In genomic region chrX:40140706-40141499, GRCh38 we compare ENCODE assay signal across 11 cellular contexts. TPM values are rescaled to one million over a fixed set of nuclear protein-coding genes. Genes with fewer than 3 reads are reported as not detected.
A peak's percentile ranks its signal among the peaks of the same experiment; 100 is the strongest.
DNase-seq lines count a peak whose midpoint lies in the region; ATAC-seq and TF ChIP-seq lines count a peak whose summit lies in the region.
"Had no signal": no experiment of that assay in that cellular context is flagged by ENCODE, and none has a peak within 500 bp of the region (broad histone marks: within the 10 kb centered on the region; RNA-seq: fewer than 3 reads in every experiment).

No MANE protein-coding gene starts in this region.

- H3K4ac ChIP-seq in mesenchymal stem cell (ENCODE audit: low read depth in 1 of 2, low read length in 2 of 2): peak overlapping the region in 1 of 2 experiments; percentile 26

- POLR2A ChIA-PET in OCI-LY7 (lab: Charles Lee) (interaction anchor here (0.6 to 1.6 kb wide), 3 partner anchors 8 to 13 kb away, joined by 3 to 5 read pairs (median 4); no protein-coding TSS in a partner anchor), PC-3 (lab: Charles Lee; ENCODE audit: unreplicated experiment) (no interaction called here)

- H2AK5ac ChIP-seq in mesenchymal stem cell (ENCODE audit: low read length, severe bottlenecking): no peak overlapping the region

- H3K14ac ChIP-seq in mesenchymal stem cell (ENCODE audit: low read length in 2 of 2): no peak overlapping the region

- H3K4me3 ChIP-seq in OCI-LY7 (ENCODE audit: low read depth, low read length, poor library complexity, severe bottlenecking): no peak overlapping the region
- no peak overlapping the region for H3K4me3 ChIP-seq in esophagus muscularis mucosa
- H3K4me3 ChIP-seq in mesenchymal stem cell (ENCODE audit: insufficient read depth in 1 of 2, low read depth in 1 of 2, low read length in 2 of 2): no peak overlapping the region
- H3K4me3 ChIP-seq in transverse colon: no peak overlapping the region
- H3K4me3 ChIP-seq in PC-3 (ENCODE audit: low read length): no peak overlapping the region

- ATAC-seq in HG02571 (IDR thresholded peaks at IDR 0.05; ENCODE audit: unreplicated experiment): no peak
- no peak for ATAC-seq in PC-3

- no peak overlapping the region for H2AFZ ChIP-seq in OCI-LY7 (ENCODE audit: low read length)
- no peak overlapping the region for H2AFZ ChIP-seq in mesenchymal stem cell (ENCODE audit: low read depth, low read length)
- H2AFZ ChIP-seq in PC-3 (ENCODE audit: low read length): no peak overlapping the region

- H2BK120ac ChIP-seq in mesenchymal stem cell (ENCODE audit: low read depth, low read length): no peak overlapping the region

- no peak for TF ChIP-seq POLR2A in esophagus muscularis mucosa (IDR thresholded peaks at IDR 0.05; ENCODE audit: low read depth)
- no peak for TF ChIP-seq POLR2A in transverse colon (IDR thresholded peaks at IDR 0.05)

- in situ Hi-C loops in transverse colon (cut with MboI; ENCODE audit: low pct_ligation_motif_present in 1 of 4, low pct_unique_long_range_greater_than_20kb in 1 of 4, low sequenced_read_pairs in 3 of 4): no loop called here

- H3K4me1 ChIP-seq in OCI-LY7 (ENCODE audit: insufficient read depth, low read length, poor library complexity, severe bottlenecking) (peaks cover 20% of the 10 kb centered on the region), esophagus muscularis mucosa (peaks cover 8 to 34% (median 31%) of the 10 kb centered on the region in 4 donors), mesenchymal stem cell (ENCODE audit: control insufficient read depth, insufficient read depth, low read depth, low read length) (peaks cover 20% of the 10 kb centered on the region), transverse colon (peaks cover 0 to 20% (median 12%) of the 10 kb centered on the region in 4 donors), PC-3 (ENCODE audit: insufficient read depth, low read length) (peaks cover 6% of the 10 kb centered on the region; the same call in 1 of the 2 replicates)

- BruUV-seq in OCI-LY7 (replicated peaks; lab: Mats Ljungman, UMichigan) (no TSS peak), PC-3 (replicated peaks; lab: Mats Ljungman, UMichigan) (no TSS peak)

- WGBS in esophagus muscularis mucosa: 37% methylated on average over 8 of the region's 12 CpGs
- 69% methylated on average over 10 of the region's 12 CpGs for WGBS in mesenchymal stem cell
- 38% methylated on average over 12 of the region's 12 CpGs; no CpG with 5 or more reads in 1 of the 2 donors for WGBS in transverse colon (ENCODE audit: low coverage in 1 of 2), 2 donors

- no peak overlapping the region for H3K18ac ChIP-seq in mesenchymal stem cell (ENCODE audit: low read depth in 1 of 2, low read length in 2 of 2)

- no peaks in the 10 kb centered on the region for H3K9me3 ChIP-seq in OCI-LY7 (ENCODE audit: low read length)
- no peaks in the 10 kb centered on the region for H3K9me3 ChIP-seq in esophagus muscularis mucosa
- H3K9me3 ChIP-seq in mesenchymal stem cell (ENCODE audit: control insufficient read depth, low read length): no peaks in the 10 kb centered on the region
- H3K9me3 ChIP-seq in transverse colon: no peaks in the 10 kb centered on the region
- no peaks in the 10 kb centered on the region for H3K9me3 ChIP-seq in PC-3 (ENCODE audit: low read length)
- H3K9me3 ChIP-seq: neutrophil had no signal

- no peak overlapping the region for H2BK15ac ChIP-seq in mesenchymal stem cell (ENCODE audit: low read depth, poor library complexity, severe bottlenecking)

- H4K91ac ChIP-seq in mesenchymal stem cell (ENCODE audit: low read length): no peak overlapping the region

- no peak overlapping the region for H2BK5ac ChIP-seq in mesenchymal stem cell (ENCODE audit: low read depth, low read length, poor library complexity, severe bottlenecking)

- H4K8ac ChIP-seq in mesenchymal stem cell (ENCODE audit: low read length): no peak overlapping the region

- CTCF ChIA-PET in OCI-LY7 (lab: Charles Lee; ENCODE audit: unreplicated experiment): interaction anchor here (0.8 kb wide), 1 partner anchor 13 kb away, joined by 3 read pairs; no protein-coding TSS in a partner anchor
- CTCF ChIA-PET in PC-3 (lab: Charles Lee): no interaction called here

- no peak overlapping the region for H3K23ac ChIP-seq in mesenchymal stem cell (ENCODE audit: low read length in 2 of 2)

- H3K9me2 ChIP-seq in OCI-LY7 (ENCODE audit: insufficient read depth, low read length) (no peaks in the 10 kb centered on the region), PC-3 (replicated peaks; ENCODE audit: low read length) (no peaks in the 10 kb centered on the region)

- H3F3A ChIP-seq in PC-3 (ENCODE audit: low read length, unreplicated experiment): no peaks in the 10 kb centered on the region

- H3K4me2 ChIP-seq in OCI-LY7 (ENCODE audit: low read length) (no peak overlapping the region), mesenchymal stem cell (ENCODE audit: low read length, poor library complexity, severe bottlenecking) (peak overlapping the region; percentile 47), PC-3 (ENCODE audit: low read length) (no peak overlapping the region)

- H3K27ac ChIP-seq in OCI-LY7 (ENCODE audit: low read depth, low read length, poor library complexity, severe bottlenecking) (no peak overlapping the region), esophagus muscularis mucosa (replicated peaks in 1 of 4) (peak overlapping the region; percentile 71 to 82 (median 71)), mesenchymal stem cell (ENCODE audit: low read length, poor library complexity, severe bottlenecking) (peak overlapping the region; percentile 70), transverse colon (peak overlapping the region; percentile 30 to 66 (median 60)), PC-3 (ENCODE audit: low read length) (no peak overlapping the region)
- H3K27ac ChIP-seq: neutrophil had no signal

- H3K36me3 ChIP-seq in OCI-LY7 (ENCODE audit: insufficient read depth, low read length): no peaks in the 10 kb centered on the region
- H3K36me3 ChIP-seq in esophagus muscularis mucosa: no peaks in the 10 kb centered on the region
- H3K36me3 ChIP-seq in mesenchymal stem cell (ENCODE audit: control insufficient read depth in 1 of 2, insufficient read depth in 2 of 2, low read depth in 1 of 2, low read length in 2 of 2): no peaks in the 10 kb centered on the region
- H3K36me3 ChIP-seq in transverse colon: no peaks in the 10 kb centered on the region
- no peaks in the 10 kb centered on the region for H3K36me3 ChIP-seq in PC-3 (ENCODE audit: low read depth, low read length)
- H3K36me3 ChIP-seq: neutrophil had no signal

- H3K79me2 ChIP-seq in OCI-LY7 (ENCODE audit: insufficient read depth, low read depth, low read length) (no peaks in the 10 kb centered on the region), PC-3 (ENCODE audit: low read length) (no peaks in the 10 kb centered on the region)

- TF ChIP-seq EP300 in esophagus muscularis mucosa (IDR thresholded peaks at IDR 0.05) (no peak), transverse colon (IDR thresholded peaks at IDR 0.05; ENCODE audit: low read depth) (no peak)

- DNase-seq in OCI-LY7 (ENCODE audit: low spot score) (peak; percentile 19), esophagus muscularis mucosa (ENCODE audit: extremely low spot score) (no peak), mesenchymal stem cell (peak; percentile 50), transverse colon (no peak), DMS53 (lab: John Stamatoyannopoulos, UW) (no peak), PC-3 (no peak)
- no peak for DNase-seq in activated CD4-positive, alpha-beta T cell treated with anti-CD3 and anti-CD28 coated beads, Interleukin-2, amount 50 U/mL, for 48 hours
- DNase-seq: activated CD4-positive, CD25-positive, alpha-beta regulatory T cell treated with anti-CD3 and anti-CD28 coated beads, Interleukin-2, amount 50 U/mL, for 72 hours; activated naive CD8-positive, alpha-beta T cell treated with anti-CD3 and anti-CD28 coated beads for 36 hours had no signal

- H3K79me1 ChIP-seq in mesenchymal stem cell (replicated peaks; ENCODE audit: low read length, poor library complexity, severe bottlenecking): peaks cover 5% of the 10 kb centered on the region

- intact Hi-C loops in OCI-LY7 (cut with micrococcal nuclease; ENCODE audit: unreplicated experiment) (no loop called here), esophagus muscularis mucosa (cut with DNase I) (no loop called here), transverse colon (cut with DNase I; ENCODE audit: low total_unique reads) (no loop called here), PC-3 (cut with micrococcal nuclease) (no loop called here)

- no peaks in the 10 kb centered on the region for H4K20me1 ChIP-seq in OCI-LY7 (ENCODE audit: insufficient read depth, low read length)
- H4K20me1 ChIP-seq in PC-3 (ENCODE audit: low read length): no peaks in the 10 kb centered on the region

- H3K9ac ChIP-seq in mesenchymal stem cell (ENCODE audit: low read length): no peak overlapping the region
- no peak overlapping the region for H3K9ac ChIP-seq in PC-3 (ENCODE audit: low read length)

- H2BK12ac ChIP-seq in mesenchymal stem cell (ENCODE audit: low read length in 2 of 2): no peak overlapping the region

- H3K27me3 ChIP-seq in esophagus muscularis mucosa (peaks cover 0 to under 1% (median 0%) of the 10 kb centered on the region in 4 donors), mesenchymal stem cell (ENCODE audit: control insufficient read depth in 1 of 2, insufficient read depth in 1 of 2, low read length in 2 of 2) (peaks cover 0 to 34% of the 10 kb centered on the region in 2 experiments), transverse colon (peaks cover 7% of the 10 kb centered on the region), PC-3 (ENCODE audit: low read length) (no peaks in the 10 kb centered on the region)

- TF ChIP-seq CTCF in OCI-LY7 (conservative IDR thresholded peaks at IDR 0.05; ENCODE audit: low read length) (no peak), esophagus muscularis mucosa (IDR thresholded peaks at IDR 0.05) (no peak), transverse colon (IDR thresholded peaks at IDR 0.05) (no peak), PC-3 (conservative IDR thresholded peaks at IDR 0.05; ENCODE audit: low read depth, low read length) (no peak)

RNA-seq across cellular contexts. Expression of gene BCOR, which starts 43.1 kb away (rescaled TPM):
- 55.6 and 64.3 TPM in 2 replicates for total RNA-seq in OCI-LY7 (2014; rRNA removed; shearing (Covaris generic))
- total RNA-seq in OCI-LY7 (2022) (48.0 and 52.2 TPM in 2 replicates), esophagus muscularis mucosa (10 to 100 TPM; 19.9 to 32.5 (median 26.0) TPM), transverse colon (10 to 100 TPM; 17.9 to 27.8 (median 20.4) TPM), PC-3 (2014; rRNA removed) (21.8 and 41.9 TPM in 2 replicates)
- 16.0 TPM for polyA plus RNA-seq in mesenchymal stem cell (2013, experiment 1 of 2)
- 14.9 TPM for polyA plus RNA-seq in mesenchymal stem cell (2013, experiment 2 of 2)

Comparison
In these comparisons a context has a peak if more than half of its experiments do, and no peak if none do; other contexts are left out.
1. DNase-seq: peak in OCI-LY7 (single experiment) and mesenchymal stem cell (single experiment); none in esophagus muscularis mucosa (single experiment), transverse colon (single experiment), DMS53 (single experiment), PC-3 (single experiment) and activated CD4-positive, alpha-beta T cell treated with anti-CD3 and anti-CD28 coated beads, Interleukin-2, amount 50 U/mL, for 48 hours (0 of 2).
2. H3K27ac ChIP-seq: peak in esophagus muscularis mucosa (4 of 4), mesenchymal stem cell (single experiment) and transverse colon (4 of 4); none in OCI-LY7 (single experiment) and PC-3 (single experiment).